11 cellular contexts compared by ENCODE assay signal in the genomic region with DNA sequence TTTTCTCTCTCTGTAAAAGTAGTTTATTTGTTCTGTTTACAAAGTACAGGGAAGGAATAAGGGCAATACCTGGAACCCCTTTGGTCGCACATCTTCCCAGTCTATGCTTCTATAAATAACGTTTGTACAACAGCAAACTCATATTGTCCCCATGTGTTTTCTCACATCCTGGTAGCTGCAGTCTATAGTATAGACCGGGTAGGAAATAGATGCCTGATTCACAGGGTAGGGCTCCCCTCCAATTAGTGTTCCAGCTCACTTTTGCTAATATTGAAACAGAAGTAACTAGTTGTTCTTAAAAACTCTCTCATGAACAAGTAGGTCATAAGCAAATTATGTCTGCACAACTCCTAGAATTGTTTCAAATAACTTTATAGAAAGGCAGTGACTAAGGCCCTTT. TPM values are rescaled to one million over a fixed set of nuclear protein-coding genes. Genes with fewer than 3 reads are reported as not detected.
DNase-seq lines count a peak whose midpoint lies in the region; ATAC-seq, FAIRE-seq and TF ChIP-seq lines count a peak whose summit lies in the region.
"Had no signal": no experiment of that assay in that cellular context is flagged by ENCODE, and none has a peak within 500 bp of the region (broad histone marks: within the 10 kb centered on the region; RNA-seq: fewer than 3 reads in every experiment).

No MANE protein-coding gene starts in this region.

- H3K27ac ChIP-seq in keratinocyte (ENCODE audit: control insufficient read depth, insufficient read depth, low read length) (peak overlapping the region; percentile 85), transverse colon (peak overlapping the region; percentile 71 to 80 (median 76))

- peak overlapping the region; percentile 72 for H3K9ac ChIP-seq in keratinocyte (ENCODE audit: control insufficient read depth, extremely low read depth, insufficient read depth, low read length)

- H3K36me3 Mint-ChIP-seq in activated naive CD4-positive, alpha-beta T cell treated with anti-CD3 and anti-CD28 coated beads, Interleukin-2, amount 50 U/mL, for 24 hours, result peaks cover 13% of the 10 kb centered on the region
- H3K36me3 Mint-ChIP-seq in activated CD4-positive, alpha-beta memory T cell treated with anti-CD3 and anti-CD28 coated beads for 36 hours, result peaks cover 12% of the 10 kb centered on the region

- H3K4me3 Mint-ChIP-seq in activated naive CD4-positive, alpha-beta T cell treated with anti-CD3 and anti-CD28 coated beads, Interleukin-2, amount 50 U/mL, for 24 hours, result no peak overlapping the region
- no peak overlapping the region for H3K4me3 Mint-ChIP-seq in activated CD4-positive, alpha-beta memory T cell treated with anti-CD3 and anti-CD28 coated beads for 36 hours

- POLR2A ChIA-PET in activated CD4-positive, alpha-beta memory T cell treated with anti-CD3 and anti-CD28 coated beads for 36 hours (lab: Charles Lee), result interaction anchor here (1.7 to 4.3 kb wide), 3 partner anchors 16 to 51 kb away, joined by 4 to 27 read pairs (median 23); partner anchors contain the start of gene ATG7

- FAIRE-seq in keratinocyte (lab: Jason Lieb, UNC), result no peak
- FAIRE-seq: H1 had no signal

- no peak for TF ChIP-seq POLR2A in transverse colon (IDR thresholded peaks at IDR 0.05)

- no peaks in the 10 kb centered on the region for H3K9me1 ChIP-seq in keratinocyte (ENCODE audit: control insufficient read depth, extremely low read depth, insufficient read depth, low read length)

- H3K4me1 ChIP-seq in keratinocyte (ENCODE audit: control insufficient read depth, extremely low read depth, insufficient read depth, low read length) (peaks cover 47% of the 10 kb centered on the region), transverse colon (peaks cover 12 to 43% (median 18%) of the 10 kb centered on the region in 4 donors)

- in situ Hi-C loops in transverse colon (cut with MboI; ENCODE audit: low pct_ligation_motif_present in 1 of 4, low pct_unique_long_range_greater_than_20kb in 1 of 4, low sequenced_read_pairs in 3 of 4), result no loop called here

- DNase-seq in activated naive CD4-positive, alpha-beta T cell treated with Interleukin-2 at 50 U/mL for 16 hours, result no peak
- no peak for DNase-seq in activated CD4-positive, alpha-beta memory T cell treated with anti-CD3 and anti-CD28 coated beads for 36 hours
- DNase-seq in keratinocyte (ENCODE audit: low read depth, low spot score), result no peak
- DNase-seq in transverse colon, result no peak
- no peak for DNase-seq in stimulated activated CD4-positive, alpha-beta T cell treated with anti-CD3 and anti-CD28 coated beads, Interleukin-2, amount 100 ng/mL, for 48 hours
- DNase-seq in sciatic nerve (ENCODE audit: low spot score), result no peak
- DNase-seq: effector memory CD4-positive, alpha-beta T cell; NCI-H2081 had no signal

- ATAC-seq in sciatic nerve, result no peak
- no peak for ATAC-seq in HG03025 (IDR thresholded peaks at IDR 0.05; ENCODE audit: low FRiP score, unreplicated experiment)

- no peaks in the 10 kb centered on the region for H3K27me3 Mint-ChIP-seq in activated naive CD4-positive, alpha-beta T cell treated with anti-CD3 and anti-CD28 coated beads, Interleukin-2, amount 50 U/mL, for 24 hours
- no peaks in the 10 kb centered on the region for H3K27me3 Mint-ChIP-seq in activated CD4-positive, alpha-beta memory T cell treated with anti-CD3 and anti-CD28 coated beads for 36 hours

- H3K9me3 Mint-ChIP-seq in activated naive CD4-positive, alpha-beta T cell treated with anti-CD3 and anti-CD28 coated beads, Interleukin-2, amount 50 U/mL, for 24 hours, result no peaks in the 10 kb centered on the region
- H3K9me3 Mint-ChIP-seq in activated CD4-positive, alpha-beta memory T cell treated with anti-CD3 and anti-CD28 coated beads for 36 hours, result no peaks in the 10 kb centered on the region

- no peaks in the 10 kb centered on the region for H4K20me1 ChIP-seq in keratinocyte (ENCODE audit: control insufficient read depth, extremely low read depth, insufficient read depth, low read length)

- H3K79me2 ChIP-seq in keratinocyte (ENCODE audit: control insufficient read depth, insufficient read depth, low read length), result peaks cover 12% of the 10 kb centered on the region

- H3K36me3 ChIP-seq in keratinocyte (ENCODE audit: control insufficient read depth in 2 of 2, extremely low read depth in 1 of 2, insufficient read depth in 2 of 2, low read length in 2 of 2), result peaks cover 2 to 5% of the 10 kb centered on the region in 2 experiments
- no peaks in the 10 kb centered on the region for H3K36me3 ChIP-seq in transverse colon

- no peak for TF ChIP-seq EP300 in transverse colon (IDR thresholded peaks at IDR 0.05; ENCODE audit: low read depth)

- H3K4me1 Mint-ChIP-seq in activated naive CD4-positive, alpha-beta T cell treated with anti-CD3 and anti-CD28 coated beads, Interleukin-2, amount 50 U/mL, for 24 hours, result peaks cover 61% of the 10 kb centered on the region
- peaks cover 47% of the 10 kb centered on the region for H3K4me1 Mint-ChIP-seq in activated CD4-positive, alpha-beta memory T cell treated with anti-CD3 and anti-CD28 coated beads for 36 hours (ENCODE audit: low read depth)

- H3K4me2 ChIP-seq in keratinocyte (ENCODE audit: control insufficient read depth, extremely low read depth, insufficient read depth, low read depth, low read length), result peak overlapping the region; percentile 69

- H2AFZ ChIP-seq in keratinocyte (ENCODE audit: control insufficient read depth, low read length), result no peak overlapping the region

- H3K27ac Mint-ChIP-seq in activated naive CD4-positive, alpha-beta T cell treated with anti-CD3 and anti-CD28 coated beads, Interleukin-2, amount 50 U/mL, for 24 hours, result peak overlapping the region; percentile 74
- peak overlapping the region; percentile 84 for H3K27ac Mint-ChIP-seq in activated CD4-positive, alpha-beta memory T cell treated with anti-CD3 and anti-CD28 coated beads for 36 hours

- CTCF ChIA-PET in activated CD4-positive, alpha-beta memory T cell treated with anti-CD3 and anti-CD28 coated beads for 36 hours (lab: Charles Lee), result interaction anchor here (0.6 to 4.8 kb wide), 5 partner anchors 9 to 54 kb away, joined by 3 to 24 read pairs (median 4); partner anchors contain the start of gene ATG7

- intact Hi-C loops in activated CD4-positive, alpha-beta memory T cell treated with anti-CD3 and anti-CD28 coated beads for 36 hours (cut with micrococcal nuclease), result loop anchor here (2.0 kb wide), 2 partner anchors 17 kb away; partner anchors contain the start of gene ATG7
- intact Hi-C loops in transverse colon (cut with DNase I; ENCODE audit: low total_unique reads) (loop anchor here (2.0 kb wide), 1 partner anchor 135 kb away; the partner anchor contains the start of gene HRH1), sciatic nerve (cut with DNase I) (no loop called here)

- dilution Hi-C loops in keratinocyte (cut with MboI; ENCODE audit: extremely low pct_ligation_motif_present, low sequenced_read_pairs), result no loop called here

- no peak for TF ChIP-seq CTCF in keratinocyte (optimal IDR thresholded peaks at IDR 0.05 in 1 of 3, IDR thresholded peaks at IDR 0.05 in 1 of 3, conservative IDR thresholded peaks at IDR 0.05 in 1 of 3; ENCODE audit: extremely low read depth in 1 of 3, insufficient read depth in 2 of 3, low read length in 3 of 3)
- TF ChIP-seq CTCF in transverse colon (IDR thresholded peaks at IDR 0.05), result no peak

- 64 to 75% methylated on average over 3 of the region's 3 CpGs for WGBS in transverse colon (ENCODE audit: low coverage in 1 of 2), 2 donors

- H3K27me3 ChIP-seq in keratinocyte (ENCODE audit: control insufficient read depth, extremely low read depth, insufficient read depth, low read length) (no peaks in the 10 kb centered on the region), transverse colon (no peaks in the 10 kb centered on the region)

- H3K9me3 ChIP-seq in keratinocyte (ENCODE audit: control insufficient read depth, low read depth, low read length) (no peaks in the 10 kb centered on the region), transverse colon (no peaks in the 10 kb centered on the region)

- H3K4me3 ChIP-seq in keratinocyte (ENCODE audit: control insufficient read depth in 2 of 3, extremely low read depth in 1 of 3, insufficient read depth in 2 of 3, low read depth in 1 of 3, low read length in 3 of 3) (peak overlapping the region in 2 of 3 experiments; percentile 15 to 33), transverse colon (no peak overlapping the region)

RNA-seq across cellular contexts. Expression of gene ATG7, which starts 17.7 kb away (rescaled TPM):
- total RNA-seq in activated CD4-positive, alpha-beta memory T cell treated with anti-CD3 and anti-CD28 coated beads for 36 hours, result 10 to 100 TPM; 30.5 to 33.6 TPM
- polyA plus RNA-seq in keratinocyte, result 22.7 to 35.3 TPM (median 27.9 TPM) in 3 replicates
- 23.8 TPM for polyA plus RNA-seq in keratinocyte (2011; ENCODE audit: low read depth)
- polyA plus RNA-seq in keratinocyte (2011; cell fraction: cytosol; rRNA removed), result 11.4 and 17.3 TPM in 2 replicates
- polyA plus RNA-seq in keratinocyte (2011; cell fraction: nucleus; rRNA removed), result 29.3 and 48.6 TPM in 2 replicates
- 18.5 and 19.1 TPM in 2 replicates for polyA plus RNA-seq in keratinocyte (2012; ENCODE audit: low replicate concordance)
- polyA minus RNA-seq in keratinocyte, result 23.6 to 57.2 TPM (median 47.5 TPM) in 3 replicates
- 38.4 TPM for polyA minus RNA-seq in keratinocyte (2011; cell fraction: cytosol; rRNA and poly(A)+ RNA removed)
- 23.6 and 71.1 TPM in 2 replicates for polyA minus RNA-seq in keratinocyte (2011; cell fraction: nucleus; rRNA and poly(A)+ RNA removed)
- 100 to 1,000 TPM in 1 of 4 donors, 10 to 100 TPM in 3; 44.5 to 122 (median 75.0) TPM for total RNA-seq in transverse colon
- 68.9 TPM for total RNA-seq in sciatic nerve

Comparison
In these comparisons a context has a peak if more than half of its experiments do, and no peak if none do; other contexts are left out.
1. H3K4me3 ChIP-seq: peak in keratinocyte (2 of 3); none in transverse colon (0 of 4).